ENCODE assay signal across 8 cellular contexts in genomic region chr19:29263305-29264080, GRCh38. TPM values are rescaled to one million over a fixed set of nuclear protein-coding genes. Genes with fewer than 3 reads are reported as not detected.
A peak's percentile ranks its signal among the peaks of the same experiment; 100 is the strongest.
DNase-seq lines count a peak whose midpoint lies in the region; ATAC-seq and TF ChIP-seq lines count a peak whose summit lies in the region.

No MANE protein-coding gene starts in this region.

- no TSS peak for BruUV-seq in mammary epithelial cell (replicated peaks; lab: Mats Ljungman, UMichigan)

- dilution Hi-C loops in mammary epithelial cell (cut with HindIII; ENCODE audit: low sequenced_read_pairs) = no loop called here

- H3K4me2 ChIP-seq in Karpas-422 (ENCODE audit: low read depth, low read length, poor library complexity, severe bottlenecking) (no peak overlapping the region), mammary epithelial cell (ENCODE audit: insufficient read depth, low read depth, low read length) (no peak overlapping the region)

- H3K9me2 ChIP-seq in Karpas-422 (replicated peaks; ENCODE audit: insufficient read depth, low read length) = no peaks in the 10 kb centered on the region

- H3K36me3 ChIP-seq in Karpas-422 (ENCODE audit: insufficient read depth, low read length) (no peaks in the 10 kb centered on the region), mammary epithelial cell (ENCODE audit: insufficient read depth, low read length) (no peaks in the 10 kb centered on the region)

- 5% methylated on average over 8 of the region's 8 CpGs for WGBS in mammary epithelial cell (ENCODE audit: low coverage, missing lambda C conversion rate)

- H3K9ac ChIP-seq in Karpas-422 (ENCODE audit: low read length) (no peak overlapping the region), mammary epithelial cell (ENCODE audit: insufficient read depth, low read length) (no peak overlapping the region)

- DNase-seq in EL = peak; percentile 41
- DNase-seq in Karpas-422 = peak; percentile 85
- peak; percentile 38 for DNase-seq in T-helper 9 cell
- DNase-seq in mammary epithelial cell = peak; percentile 4
- DNase-seq in left colon = peak in 1 of 2 donors; percentile 55
- DNase-seq in stimulated activated CD4-positive, alpha-beta T cell treated with anti-CD3 and anti-CD28 coated beads, TNF-alpha, amount 100 ng/mL, for 24 hours (ENCODE audit: low read depth in 3 of 3) = peak; percentile 18 to 51 (median 31)
- DNase-seq in NCI-H226 = no peak

- in situ Hi-C loops in mammary epithelial cell (cut with MboI; ENCODE audit: low sequenced_read_pairs in 2 of 2) = no loop called here

- H4K20me1 ChIP-seq in Karpas-422 (ENCODE audit: insufficient read depth, low read depth, low read length) (no peaks in the 10 kb centered on the region), mammary epithelial cell (ENCODE audit: insufficient read depth, low read length) (no peaks in the 10 kb centered on the region)

- H3K79me2 ChIP-seq in Karpas-422 (ENCODE audit: low read length) (no peaks in the 10 kb centered on the region), mammary epithelial cell (ENCODE audit: insufficient read depth, low read length) (no peaks in the 10 kb centered on the region)

- H3K9me3 ChIP-seq in Karpas-422 (ENCODE audit: low read length) (no peaks in the 10 kb centered on the region), mammary epithelial cell (replicated peaks; ENCODE audit: insufficient read depth, low read length) (peaks cover 23% of the 10 kb centered on the region)

- no peaks in the 10 kb centered on the region for H3K27me3 ChIP-seq in Karpas-422 (ENCODE audit: low read length)
- H3K27me3 ChIP-seq in mammary epithelial cell (ENCODE audit: insufficient read depth, low read length) = no peaks in the 10 kb centered on the region

- ATAC-seq in left colon (peak; percentile 49), HG02678 (IDR thresholded peaks at IDR 0.05; ENCODE audit: unreplicated experiment) (no peak)

- H3K4me3 ChIP-seq in Karpas-422 (ENCODE audit: low read length) (no peak overlapping the region), mammary epithelial cell (replicated peaks in 1 of 3; ENCODE audit: insufficient read depth in 1 of 3, low read depth in 2 of 3, low read length in 3 of 3) (no peak overlapping the region)

- no peak overlapping the region for H3K27ac ChIP-seq in Karpas-422 (ENCODE audit: low read length)
- no peak overlapping the region for H3K27ac ChIP-seq in mammary epithelial cell (ENCODE audit: insufficient read depth, low read depth, low read length)

- CTCF ChIA-PET in mammary epithelial cell (lab: Charles Lee; ENCODE audit: low non-redundant PET) = interaction anchor here (0.6 to 0.8 kb wide), 2 partner anchors 19 to 106 kb away, joined by 3 read pairs; no protein-coding TSS in a partner anchor

- intact Hi-C loops in mammary epithelial cell (cut with micrococcal nuclease) = no loop called here
- intact Hi-C loops in left colon (cut with DNase I, micrococcal nuclease) = loop anchor here in 1 of 2 donors (10.0 kb wide), 1 partner anchor 529 kb away; no protein-coding TSS in a partner anchor

- H3K4me1 ChIP-seq in Karpas-422 (ENCODE audit: low read length) = no peaks in the 10 kb centered on the region
- no peaks in the 10 kb centered on the region for H3K4me1 ChIP-seq in mammary epithelial cell (ENCODE audit: insufficient read depth, low read length)

- peak; percentile 41 to 62 for TF ChIP-seq CTCF in mammary epithelial cell (conservative IDR thresholded peaks at IDR 0.05 in 1 of 2, IDR thresholded peaks at IDR 0.05 in 1 of 2; ENCODE audit: extremely low read depth in 1 of 2, insufficient read depth in 1 of 2, low read depth in 1 of 2, low read length in 2 of 2)

- H2AFZ ChIP-seq in Karpas-422 (ENCODE audit: low read length) = no peak overlapping the region
- H2AFZ ChIP-seq in mammary epithelial cell (ENCODE audit: low read depth, low read length) = no peak overlapping the region

RNA-seq across cellular contexts. Expression of gene UQCRFS1, which starts 50.5 kb away (rescaled TPM):
- 34.7 and 38.2 TPM in 2 replicates for total RNA-seq in Karpas-422 (2014; rRNA removed; shearing (Covaris generic); ENCODE audit: low replicate concordance)
- 10 to 100 TPM; 27.0 to 35.3 TPM for total RNA-seq in mammary epithelial cell
- polyA plus RNA-seq in mammary epithelial cell = 49.3 TPM
- polyA minus RNA-seq in mammary epithelial cell = 57.9 TPM
- 10 to 100 TPM; 78.1 to 95.9 TPM for total RNA-seq in left colon
